1 cellular context compared by ENCODE assay signal in the genomic region with DNA sequence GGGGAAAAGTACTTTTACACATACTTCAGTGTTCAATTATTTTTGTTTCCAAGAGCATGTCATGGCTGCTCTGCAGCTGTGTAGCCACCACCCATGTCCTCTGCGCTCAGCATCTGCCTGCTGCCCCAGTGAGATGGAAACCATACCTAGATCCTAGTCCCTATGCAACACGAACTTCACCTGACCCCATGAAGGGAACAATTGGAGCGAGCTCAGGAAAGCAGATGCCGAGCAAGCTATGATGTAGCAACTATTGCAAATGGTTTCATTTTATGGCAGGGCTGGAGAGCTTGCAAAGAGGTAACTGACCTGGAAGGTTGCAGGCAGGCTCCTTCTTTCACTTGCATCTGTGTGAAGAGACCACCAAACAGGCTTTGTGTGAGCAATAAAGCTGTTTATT.
TF ChIP-seq lines count a peak whose summit lies in the region.

No MANE protein-coding gene starts in this region.

TF ChIP-seq in H1, 55 proteins besides CTCF, POLR2A, EP300 and RAD21:
- TF ChIP-seq, protein P1, sequence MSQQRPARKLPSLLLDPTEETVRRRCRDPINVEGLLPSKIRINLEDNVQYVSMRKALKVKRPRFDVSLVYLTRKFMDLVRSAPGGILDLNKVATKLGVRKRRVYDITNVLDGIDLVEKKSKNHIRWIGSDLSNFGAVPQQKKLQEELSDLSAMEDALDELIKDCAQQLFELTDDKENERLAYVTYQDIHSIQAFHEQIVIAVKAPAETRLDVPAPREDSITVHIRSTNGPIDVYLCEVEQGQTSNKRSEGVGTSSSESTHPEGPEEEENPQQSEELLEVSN (IDR thresholded peaks at IDR 0.05) = no peak
- no peak for TF ChIP-seq JUND (IDR thresholded peaks at IDR 0.05; ENCODE audit: low read length)
- no peak for TF ChIP-seq CBX8 (IDR thresholded peaks at IDR 0.05; ENCODE audit: borderline replicate concordance, low read depth, low read length)
- no peak for TF ChIP-seq KDM4A (IDR thresholded peaks at IDR 0.05; ENCODE audit: low read depth, low read length, severe bottlenecking)
- no peak for TF ChIP-seq YY1 (IDR thresholded peaks at IDR 0.05; ENCODE audit: low read depth, low read length)
- TF ChIP-seq MAFK (IDR thresholded peaks at IDR 0.05; ENCODE audit: low read depth, low read length) = no peak
- TF ChIP-seq CHD2 (IDR thresholded peaks at IDR 0.05; ENCODE audit: low read length) = no peak
- no peak for TF ChIP-seq RNF2 (IDR thresholded peaks at IDR 0.05; ENCODE audit: borderline replicate concordance, low read depth, low read length, missing control alignments, poor library complexity, severe bottlenecking)
- no peak for TF ChIP-seq SIN3A (conservative IDR thresholded peaks at IDR 0.05 in 1 of 2, IDR thresholded peaks at IDR 0.05 in 1 of 2; ENCODE audit: low read depth in 1 of 2, low read length in 2 of 2)
- TF ChIP-seq SIRT6 (IDR thresholded peaks at IDR 0.05; ENCODE audit: low read length) = no peak
TF ChIP-seq in H1: peak in this region for 0.
